Comparison of ENCODE assay signal across 2 cellular contexts in genomic region chr21:41907496-41908258, GRCh38.
TF ChIP-seq lines count a peak whose summit lies in the region.

No MANE protein-coding gene starts in this region.

TF ChIP-seq in WTC11, 78 proteins besides CTCF, POLR2A, EP300 and RAD21 (continues in another document):
- TF ChIP-seq ZNF396 (CRISPR knock-in tag; IDR thresholded peaks at IDR 0.05; ENCODE audit: borderline replicate concordance) = no peak
- TF ChIP-seq ZBTB21 (CRISPR knock-in tag; IDR thresholded peaks at IDR 0.05; ENCODE audit: borderline replicate concordance) = no peak
- TF ChIP-seq CBFB (CRISPR knock-in tag; IDR thresholded peaks at IDR 0.05; ENCODE audit: low read depth) = no peak
- no peak for TF ChIP-seq ATF3 (CRISPR knock-in tag; conservative IDR thresholded peaks at IDR 0.05)
- no peak for TF ChIP-seq ETV6 (CRISPR knock-in tag; IDR thresholded peaks at IDR 0.05)
- TF ChIP-seq ZMAT4 (CRISPR knock-in tag; IDR thresholded peaks at IDR 0.05) = no peak
- TF ChIP-seq ATF6 (CRISPR knock-in tag; IDR thresholded peaks at IDR 0.05) = no peak
- TF ChIP-seq ZNF138 (CRISPR knock-in tag; conservative IDR thresholded peaks at IDR 0.05) = no peak
- TF ChIP-seq ZNF121 (CRISPR knock-in tag; IDR thresholded peaks at IDR 0.05) = no peak
- no peak for TF ChIP-seq PREB (CRISPR knock-in tag; IDR thresholded peaks at IDR 0.05; ENCODE audit: borderline replicate concordance)
- TF ChIP-seq ZNF532 (CRISPR knock-in tag; IDR thresholded peaks at IDR 0.05; ENCODE audit: borderline replicate concordance) = no peak
- no peak for TF ChIP-seq IRF2 (CRISPR knock-in tag; IDR thresholded peaks at IDR 0.05; ENCODE audit: borderline replicate concordance, low read depth)
- no peak for TF ChIP-seq NR3C1 (CRISPR knock-in tag; conservative IDR thresholded peaks at IDR 0.05; ENCODE audit: low read depth)
- TF ChIP-seq PRDM15 (CRISPR knock-in tag; IDR thresholded peaks at IDR 0.05) = no peak

TF ChIP-seq in K562, 482 proteins besides CTCF, POLR2A, EP300 and RAD21:
- TF ChIP-seq POLR2G (IDR thresholded peaks at IDR 0.05; ENCODE audit: low read depth, low read length) (0 out of 2 replicates have a peak, but pooled peaks have one; percentile 29), HNRNPLL (IDR thresholded peaks at IDR 0.05; ENCODE audit: low read depth, low read length, poor library complexity, severe bottlenecking) (no peak)
